In the genomic region with DNA sequence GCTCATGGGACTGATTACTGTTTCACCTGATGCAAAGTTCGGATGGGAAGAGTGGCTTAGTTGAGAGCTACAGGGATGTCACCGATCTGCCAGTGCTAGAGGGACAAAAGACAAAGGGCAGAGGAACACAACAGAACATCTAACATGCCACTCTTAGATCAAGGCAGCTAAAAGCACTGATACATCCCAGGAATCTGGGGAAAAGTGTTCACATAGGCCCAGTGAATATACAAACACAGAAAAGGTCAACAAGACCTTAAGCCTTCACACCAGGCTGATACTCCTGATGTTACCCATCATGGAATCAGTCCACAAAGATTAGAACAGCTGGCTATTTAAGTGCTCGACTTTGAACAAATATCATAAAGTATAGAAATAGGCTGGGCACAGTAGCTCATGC, we compare ENCODE assay signal across 26 cellular contexts.
A peak's percentile ranks its signal among the peaks of the same experiment; 100 is the strongest.
DNase-seq lines count a peak whose midpoint lies in the region; ATAC-seq and TF ChIP-seq lines count a peak whose summit lies in the region.
"Had no signal": no experiment of that assay in that cellular context is flagged by ENCODE, and none has a peak within 500 bp of the region (broad histone marks: within the 10 kb centered on the region; RNA-seq: fewer than 3 reads in every experiment).

No MANE protein-coding gene starts in this region.

- H2BK12ac ChIP-seq in neuronal stem cell (ENCODE audit: low read length) = no peak overlapping the region

- H4K8ac ChIP-seq in neuronal stem cell (ENCODE audit: low read depth, low read length) = no peak overlapping the region

- intact Hi-C loops in left colon (cut with DNase I, micrococcal nuclease) = no loop called here
- intact Hi-C loops in activated T-helper 1 cell treated with anti-CD3 and anti-CD28 coated beads, Interleukin-12 subunit alpha, Interleukin-12 subunit beta, Interleukin-2, Interleukin-4 antibody, amounts not matched to agents 30 ng/mL and 10 ng/mL and 1 ng/mL, durations not matched to agents 14 hours and 24 hours and 36 hours (cut with micrococcal nuclease) = no loop called here

- no peaks in the 10 kb centered on the region for H3K9me3 Mint-ChIP-seq in WTC11
- no peaks in the 10 kb centered on the region for H3K9me3 Mint-ChIP-seq in activated T-helper 1 cell treated with anti-CD3 and anti-CD28 coated beads, Interleukin-12 subunit alpha, Interleukin-12 subunit beta, Interleukin-2, Interleukin-4 antibody, amounts not matched to agents 30 ng/mL and 10 ng/mL and 1 ng/mL, durations not matched to agents 14 hours and 24 hours and 36 hours
- H3K9me3 Mint-ChIP-seq: activated CD4-positive, alpha-beta T cell treated with anti-CD3 and anti-CD28 coated beads, Interleukin-2, amount 10 ng/mL, durations not matched to agents 24 days and 14 days; CD8-positive, alpha-beta memory T cell had no signal

- peak overlapping the region; percentile 14 for H3K27ac Mint-ChIP-seq in WTC11
- no peak overlapping the region for H3K27ac Mint-ChIP-seq in activated T-helper 1 cell treated with anti-CD3 and anti-CD28 coated beads, Interleukin-12 subunit alpha, Interleukin-12 subunit beta, Interleukin-2, Interleukin-4 antibody, amounts not matched to agents 30 ng/mL and 10 ng/mL and 1 ng/mL, durations not matched to agents 14 hours and 24 hours and 36 hours
- H3K27ac Mint-ChIP-seq: activated CD4-positive, alpha-beta T cell treated with anti-CD3 and anti-CD28 coated beads, Interleukin-2, amount 10 ng/mL, durations not matched to agents 24 days and 14 days; activated naive CD8-positive, alpha-beta T cell had no signal

- no peaks in the 10 kb centered on the region for H3K27me3 Mint-ChIP-seq in WTC11 (ENCODE audit: low read depth)
- H3K27me3 Mint-ChIP-seq in activated T-helper 1 cell treated with anti-CD3 and anti-CD28 coated beads, Interleukin-12 subunit alpha, Interleukin-12 subunit beta, Interleukin-2, Interleukin-4 antibody, amounts not matched to agents 30 ng/mL and 10 ng/mL and 1 ng/mL, durations not matched to agents 14 hours and 24 hours and 36 hours (ENCODE audit: insufficient read depth) = no peaks in the 10 kb centered on the region
- H3K27me3 Mint-ChIP-seq: activated CD4-positive, alpha-beta T cell treated with anti-CD3 and anti-CD28 coated beads, Interleukin-2, amount 10 ng/mL, durations not matched to agents 24 days and 14 days; activated naive CD8-positive, alpha-beta T cell had no signal

- no peak overlapping the region for H2BK5ac ChIP-seq in neuronal stem cell (ENCODE audit: low read length)

- H3K4me2 ChIP-seq in GM23248 (ENCODE audit: unreplicated experiment) (no peak overlapping the region), neuronal stem cell (ENCODE audit: insufficient read depth, low read length, poor library complexity, severe bottlenecking) (no peak overlapping the region)

- TF ChIP-seq CTCF in WTC11 (IDR thresholded peaks at IDR 0.05) = no peak

- ATAC-seq in WTC11 = no peak
- peak; percentile 64 for ATAC-seq in left colon

- peaks cover 14% of the 10 kb centered on the region; the same call in 1 of the 2 replicates for H3K4me1 Mint-ChIP-seq in WTC11
- H3K4me1 Mint-ChIP-seq in activated T-helper 1 cell treated with anti-CD3 and anti-CD28 coated beads, Interleukin-12 subunit alpha, Interleukin-12 subunit beta, Interleukin-2, Interleukin-4 antibody, amounts not matched to agents 30 ng/mL and 10 ng/mL and 1 ng/mL, durations not matched to agents 14 hours and 24 hours and 36 hours (ENCODE audit: low read depth) = peaks cover 10% of the 10 kb centered on the region

- H3K27ac ChIP-seq in GM23248 = 0 out of 2 replicates have a peak overlapping the region, but pooled peaks have one; percentile 11
- peak overlapping the region; percentile 7 for H3K27ac ChIP-seq in neuronal stem cell (replicated peaks; ENCODE audit: low read length)
- no peak overlapping the region for H3K27ac ChIP-seq in SJCRH30
- H3K27ac ChIP-seq: coronary artery, SJSA1 had no signal

- POLR2A ChIA-PET in WTC11 (lab: Charles Lee) = no interaction called here

- DNase-seq in GM23248 = no peak
- no peak for DNase-seq in WTC11 (ENCODE audit: low spot score)
- DNase-seq in left colon = no peak
- no peak for DNase-seq in neuronal stem cell (ENCODE audit: low spot score)
- no peak for DNase-seq in activated T-helper 1 cell treated with anti-CD3 and anti-CD28 coated beads, Interleukin-12 subunit alpha, Interleukin-12 subunit beta, Interleukin-2, Interleukin-4 antibody, amounts not matched to agents 30 ng/mL and 10 ng/mL and 1 ng/mL, durations not matched to agents 14 hours and 24 hours and 36 hours (ENCODE audit: low spot score)
- no peak for DNase-seq in NCI-H1436 (lab: John Stamatoyannopoulos, UW)
- no peak for DNase-seq in AG20443 (ENCODE audit: low spot score)
- no peak for DNase-seq in SJCRH30
- DNase-seq: ACHN; activated CD4-positive, alpha-beta T cell treated with anti-CD3 and anti-CD28 coated beads, Interleukin-2, amount 10 ng/mL, durations not matched to agents 24 days and 14 days; activated CD8-positive, alpha-beta memory T cell treated with anti-CD3 and anti-CD28 coated beads for 24 hours; activated effector memory CD4-positive, alpha-beta T cell treated with anti-CD3 and anti-CD28 coated beads, Interleukin-2, amount 50 U/mL, for 16 hours; aorta; CD8-positive, alpha-beta memory T cell; DMS 273 treated with DMSO at 0.1 percent for 48 hours; effector memory CD4-positive, alpha-beta T cell; heart left ventricle; kidney; NCI-H1694; posterior cingulate gyrus; stimulated activated CD4-positive, alpha-beta T cell treated with anti-CD3 and anti-CD28 coated beads, Interleukin-4, amount 100 ng/mL, for 24 hours; transverse colon had no signal

- no peak overlapping the region for H3K4me3 Mint-ChIP-seq in WTC11
- H3K4me3 Mint-ChIP-seq in activated T-helper 1 cell treated with anti-CD3 and anti-CD28 coated beads, Interleukin-12 subunit alpha, Interleukin-12 subunit beta, Interleukin-2, Interleukin-4 antibody, amounts not matched to agents 30 ng/mL and 10 ng/mL and 1 ng/mL, durations not matched to agents 14 hours and 24 hours and 36 hours = no peak overlapping the region
- H3K4me3 Mint-ChIP-seq: activated CD4-positive, alpha-beta T cell treated with anti-CD3 and anti-CD28 coated beads, Interleukin-2, amount 10 ng/mL, durations not matched to agents 24 days and 14 days; activated naive CD8-positive, alpha-beta T cell; CD8-positive, alpha-beta memory T cell had no signal

- H3K14ac ChIP-seq in neuronal stem cell (ENCODE audit: low read length) = no peak overlapping the region

- H3K9ac ChIP-seq in GM23248 (no peak overlapping the region), neuronal stem cell (ENCODE audit: low read depth, low read length, poor library complexity) (no peak overlapping the region)

- no peak overlapping the region for H2AK5ac ChIP-seq in neuronal stem cell (ENCODE audit: low read depth, low read length)

- H3K9me2 ChIP-seq in GM23248 (ENCODE audit: insufficient read depth) = no peaks in the 10 kb centered on the region

- no peaks in the 10 kb centered on the region for H3K79me1 ChIP-seq in neuronal stem cell (ENCODE audit: low read depth, low read length)

- H3K4me1 ChIP-seq in GM23248 (ENCODE audit: insufficient read depth) (0 out of 2 replicates have a peak, but pooled peaks cover 7% of the 10 kb centered on the region), neuronal stem cell (ENCODE audit: control insufficient read depth in 2 of 2, insufficient read depth in 1 of 2, low read depth in 1 of 2, low read length in 2 of 2) (peaks cover 2 to 9% of the 10 kb centered on the region in 2 donors), SJCRH30 (no peaks in the 10 kb centered on the region)
- H3K4me1 ChIP-seq: BE2C, SJSA1 had no signal

- H3K18ac ChIP-seq in neuronal stem cell (ENCODE audit: low read length) = no peak overlapping the region

- H3K23ac ChIP-seq in neuronal stem cell (ENCODE audit: low read depth, low read length, poor library complexity) = no peak overlapping the region

- H4K20me1 ChIP-seq in GM23248 (ENCODE audit: insufficient read depth) = peaks cover 9% of the 10 kb centered on the region

- no peak overlapping the region for H3K4ac ChIP-seq in neuronal stem cell (ENCODE audit: low read length)

- H3K9me3 ChIP-seq in GM23248 (ENCODE audit: low read depth) (no peaks in the 10 kb centered on the region), neuronal stem cell (replicated peaks in 1 of 2; ENCODE audit: control insufficient read depth in 2 of 2, insufficient read depth in 1 of 2, low read depth in 1 of 2, low read length in 2 of 2) (peaks cover 0 to 5% of the 10 kb centered on the region in 2 donors), SJCRH30 (replicated peaks) (peaks cover 4% of the 10 kb centered on the region; the same call in 1 of the 2 replicates)
- H3K9me3 ChIP-seq: BE2C, SJSA1, transverse colon had no signal

- H3K79me2 ChIP-seq in GM23248 (ENCODE audit: insufficient read depth) = peaks cover 98% of the 10 kb centered on the region

- H3K36me3 Mint-ChIP-seq in WTC11 = no peaks in the 10 kb centered on the region
- H3K36me3 Mint-ChIP-seq in activated T-helper 1 cell treated with anti-CD3 and anti-CD28 coated beads, Interleukin-12 subunit alpha, Interleukin-12 subunit beta, Interleukin-2, Interleukin-4 antibody, amounts not matched to agents 30 ng/mL and 10 ng/mL and 1 ng/mL, durations not matched to agents 14 hours and 24 hours and 36 hours (ENCODE audit: low read depth) = peaks cover 12% of the 10 kb centered on the region

- WGBS in GM23248 (ENCODE audit: low coverage in 1 of 2, low lambda C conversion rate in 2 of 2, missing lambda C conversion rate in 2 of 2), 2 experiments = 85 to 88% methylated on average over 3 of the region's 3 CpGs
- WGBS in neuronal stem cell (ENCODE audit: extremely low coverage in 2 of 2, insufficient read length in 2 of 2, insufficient replicate concordance in 1 of 2), 2 donors = no CpG with 5 or more reads among the region's 3 CpGs

- H2BK120ac ChIP-seq in neuronal stem cell (ENCODE audit: low read depth, low read length) = no peak overlapping the region

- no peak overlapping the region for H3K4me3 ChIP-seq in GM23248
- H3K4me3 ChIP-seq in neuronal stem cell (ENCODE audit: low read length in 2 of 2) = no peak overlapping the region
- no peak overlapping the region for H3K4me3 ChIP-seq in SJCRH30
- H3K4me3 ChIP-seq: coronary artery, heart left ventricle, SJSA1, transverse colon had no signal

- peaks cover 9% of the 10 kb centered on the region; the same call in 1 of the 2 replicates for H3F3A ChIP-seq in GM23248 (ENCODE audit: insufficient read depth)

- H2AFZ ChIP-seq in GM23248 (no peak overlapping the region), neuronal stem cell (ENCODE audit: low read length) (no peak overlapping the region)

- no peaks in the 10 kb centered on the region for H3K27me3 ChIP-seq in GM23248 (replicated peaks; ENCODE audit: insufficient read depth)
- no peaks in the 10 kb centered on the region for H3K27me3 ChIP-seq in neuronal stem cell (ENCODE audit: control insufficient read depth in 3 of 3, insufficient read depth in 3 of 3, low read depth in 1 of 3, low read length in 3 of 3)
- no peaks in the 10 kb centered on the region for H3K27me3 ChIP-seq in SJCRH30
- H3K27me3 ChIP-seq: BE2C, heart left ventricle, SJSA1, transverse colon had no signal

- in situ Hi-C loops in GM23248 (cut with MboI) = no loop called here

- no peak overlapping the region for H4K91ac ChIP-seq in neuronal stem cell (ENCODE audit: low read depth, low read length, poor library complexity)

- no peak overlapping the region for H2BK15ac ChIP-seq in neuronal stem cell (ENCODE audit: low read length)

- CTCF ChIA-PET in WTC11 (lab: Charles Lee) = no interaction called here

- H3K36me3 ChIP-seq in GM23248 (ENCODE audit: low read depth) (no peaks in the 10 kb centered on the region), neuronal stem cell (replicated peaks in 1 of 2; ENCODE audit: control insufficient read depth in 2 of 2, insufficient read depth in 2 of 2, low read length in 2 of 2) (no peaks in the 10 kb centered on the region), SJCRH30 (no peaks in the 10 kb centered on the region; the same call in 1 of the 2 replicates)
- H3K36me3 ChIP-seq: BE2C, heart left ventricle, SJSA1, transverse colon had no signal
